Comparison of ENCODE assay signal across 1 cellular context in genomic region chr10:80408198-80409085, GRCh38.
A peak's percentile ranks its signal among the peaks of the same experiment; 100 is the strongest.
TF ChIP-seq lines count a peak whose summit lies in the region.

Gene PRXL2A (plus strand): TSS chr10:80408551. CDS start chr10:80420468, 11,917 bp downstream.

TF ChIP-seq in HepG2, 621 proteins besides CTCF, POLR2A, EP300 and RAD21 (continued from another document and continues in another):
- TF ChIP-seq, protein P1, sequence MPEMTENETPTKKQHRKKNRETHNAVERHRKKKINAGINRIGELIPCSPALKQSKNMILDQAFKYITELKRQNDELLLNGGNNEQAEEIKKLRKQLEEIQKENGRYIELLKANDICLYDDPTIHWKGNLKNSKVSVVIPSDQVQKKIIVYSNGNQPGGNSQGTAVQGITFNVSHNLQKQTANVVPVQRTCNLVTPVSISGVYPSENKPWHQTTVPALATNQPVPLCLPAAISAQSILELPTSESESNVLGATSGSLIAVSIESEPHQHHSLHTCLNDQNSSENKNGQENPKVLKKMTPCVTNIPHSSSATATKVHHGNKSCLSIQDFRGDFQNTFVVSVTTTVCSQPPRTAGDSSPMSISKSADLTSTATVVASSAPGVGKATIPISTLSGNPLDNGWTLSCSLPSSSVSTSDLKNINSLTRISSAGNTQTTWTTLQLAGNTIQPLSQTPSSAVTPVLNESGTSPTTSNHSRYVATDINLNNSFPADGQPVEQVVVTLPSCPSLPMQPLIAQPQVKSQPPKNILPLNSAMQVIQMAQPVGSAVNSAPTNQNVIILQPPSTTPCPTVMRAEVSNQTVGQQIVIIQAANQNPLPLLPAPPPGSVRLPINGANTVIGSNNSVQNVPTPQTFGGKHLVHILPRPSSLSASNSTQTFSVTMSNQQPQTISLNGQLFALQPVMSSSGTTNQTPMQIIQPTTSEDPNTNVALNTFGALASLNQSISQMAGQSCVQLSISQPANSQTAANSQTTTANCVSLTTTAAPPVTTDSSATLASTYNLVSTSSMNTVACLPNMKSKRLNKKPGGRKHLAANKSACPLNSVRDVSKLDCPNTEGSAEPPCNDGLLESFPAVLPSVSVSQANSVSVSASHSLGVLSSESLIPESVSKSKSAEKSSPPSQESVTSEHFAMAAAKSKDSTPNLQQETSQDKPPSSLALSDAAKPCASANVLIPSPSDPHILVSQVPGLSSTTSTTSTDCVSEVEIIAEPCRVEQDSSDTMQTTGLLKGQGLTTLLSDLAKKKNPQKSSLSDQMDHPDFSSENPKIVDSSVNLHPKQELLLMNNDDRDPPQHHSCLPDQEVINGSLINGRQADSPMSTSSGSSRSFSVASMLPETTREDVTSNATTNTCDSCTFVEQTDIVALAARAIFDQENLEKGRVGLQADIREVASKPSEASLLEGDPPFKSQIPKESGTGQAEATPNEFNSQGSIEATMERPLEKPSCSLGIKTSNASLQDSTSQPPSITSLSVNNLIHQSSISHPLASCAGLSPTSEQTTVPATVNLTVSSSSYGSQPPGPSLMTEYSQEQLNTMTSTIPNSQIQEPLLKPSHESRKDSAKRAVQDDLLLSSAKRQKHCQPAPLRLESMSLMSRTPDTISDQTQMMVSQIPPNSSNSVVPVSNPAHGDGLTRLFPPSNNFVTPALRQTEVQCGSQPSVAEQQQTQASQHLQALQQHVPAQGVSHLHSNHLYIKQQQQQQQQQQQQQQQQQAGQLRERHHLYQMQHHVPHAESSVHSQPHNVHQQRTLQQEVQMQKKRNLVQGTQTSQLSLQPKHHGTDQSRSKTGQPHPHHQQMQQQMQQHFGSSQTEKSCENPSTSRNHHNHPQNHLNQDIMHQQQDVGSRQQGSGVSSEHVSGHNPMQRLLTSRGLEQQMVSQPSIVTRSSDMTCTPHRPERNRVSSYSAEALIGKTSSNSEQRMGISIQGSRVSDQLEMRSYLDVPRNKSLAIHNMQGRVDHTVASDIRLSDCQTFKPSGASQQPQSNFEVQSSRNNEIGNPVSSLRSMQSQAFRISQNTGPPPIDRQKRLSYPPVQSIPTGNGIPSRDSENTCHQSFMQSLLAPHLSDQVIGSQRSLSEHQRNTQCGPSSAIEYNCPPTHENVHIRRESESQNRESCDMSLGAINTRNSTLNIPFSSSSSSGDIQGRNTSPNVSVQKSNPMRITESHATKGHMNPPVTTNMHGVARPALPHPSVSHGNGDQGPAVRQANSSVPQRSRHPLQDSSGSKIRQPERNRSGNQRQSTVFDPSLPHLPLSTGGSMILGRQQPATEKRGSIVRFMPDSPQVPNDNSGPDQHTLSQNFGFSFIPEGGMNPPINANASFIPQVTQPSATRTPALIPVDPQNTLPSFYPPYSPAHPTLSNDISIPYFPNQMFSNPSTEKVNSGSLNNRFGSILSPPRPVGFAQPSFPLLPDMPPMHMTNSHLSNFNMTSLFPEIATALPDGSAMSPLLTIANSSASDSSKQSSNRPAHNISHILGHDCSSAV (CRISPR knock-in tag; IDR thresholded peaks at IDR 0.05; ENCODE audit: borderline replicate concordance), result peak; percentile 58; the same call in 1 of the 2 replicates
- TF ChIP-seq SP1 (IDR thresholded peaks at IDR 0.05), result no peak
- TF ChIP-seq SP1 (CRISPR knock-in tag; IDR thresholded peaks at IDR 0.05), result peak; percentile 76
- TF ChIP-seq ZNF547 (CRISPR knock-in tag; IDR thresholded peaks at IDR 0.05), result no peak
- no peak for TF ChIP-seq SMC3 (IDR thresholded peaks at IDR 0.05; ENCODE audit: low read length)
- no peak for TF ChIP-seq FOXA1 (IDR thresholded peaks at IDR 0.05)
- TF ChIP-seq FOXA1 (CRISPR knock-in tag; IDR thresholded peaks at IDR 0.05), result no peak
- TF ChIP-seq NFKBIZ (CRISPR knock-in tag; IDR thresholded peaks at IDR 0.05), result no peak
- TF ChIP-seq ZNF879 (CRISPR knock-in tag; IDR thresholded peaks at IDR 0.05), result no peak; the same call in 1 of the 2 replicates
- TF ChIP-seq, protein P2, sequence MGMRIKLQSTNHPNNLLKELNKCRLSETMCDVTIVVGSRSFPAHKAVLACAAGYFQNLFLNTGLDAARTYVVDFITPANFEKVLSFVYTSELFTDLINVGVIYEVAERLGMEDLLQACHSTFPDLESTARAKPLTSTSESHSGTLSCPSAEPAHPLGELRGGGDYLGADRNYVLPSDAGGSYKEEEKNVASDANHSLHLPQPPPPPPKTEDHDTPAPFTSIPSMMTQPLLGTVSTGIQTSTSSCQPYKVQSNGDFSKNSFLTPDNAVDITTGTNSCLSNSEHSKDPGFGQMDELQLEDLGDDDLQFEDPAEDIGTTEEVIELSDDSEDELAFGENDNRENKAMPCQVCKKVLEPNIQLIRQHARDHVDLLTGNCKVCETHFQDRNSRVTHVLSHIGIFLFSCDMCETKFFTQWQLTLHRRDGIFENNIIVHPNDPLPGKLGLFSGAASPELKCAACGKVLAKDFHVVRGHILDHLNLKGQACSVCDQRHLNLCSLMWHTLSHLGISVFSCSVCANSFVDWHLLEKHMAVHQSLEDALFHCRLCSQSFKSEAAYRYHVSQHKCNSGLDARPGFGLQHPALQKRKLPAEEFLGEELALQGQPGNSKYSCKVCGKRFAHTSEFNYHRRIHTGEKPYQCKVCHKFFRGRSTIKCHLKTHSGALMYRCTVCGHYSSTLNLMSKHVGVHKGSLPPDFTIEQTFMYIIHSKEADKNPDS (CRISPR knock-in tag; IDR thresholded peaks at IDR 0.05), result peak; percentile 76; the same call in 1 of the 2 replicates
- TF ChIP-seq NR2F2 (IDR thresholded peaks at IDR 0.05; ENCODE audit: borderline replicate concordance, low read depth), result no peak
- peak; percentile 44; the same call in 1 of the 2 replicates for TF ChIP-seq ZNF230 (CRISPR knock-in tag; IDR thresholded peaks at IDR 0.05)
- peak; percentile 68; the same call in 1 of the 2 replicates for TF ChIP-seq ZBTB7A (CRISPR knock-in tag; IDR thresholded peaks at IDR 0.05)
- 0 out of 2 replicates have a peak, but pooled peaks have one; percentile 3 for TF ChIP-seq ZNF367 (CRISPR knock-in tag; IDR thresholded peaks at IDR 0.05; ENCODE audit: borderline replicate concordance)
- TF ChIP-seq ZNF850 (CRISPR knock-in tag; conservative IDR thresholded peaks at IDR 0.05), result 0 out of 2 replicates have a peak, but pooled peaks have one; percentile 77
- peak; percentile 81; the same call in 1 of the 2 replicates for TF ChIP-seq REPIN1 (CRISPR knock-in tag; IDR thresholded peaks at IDR 0.05; ENCODE audit: borderline replicate concordance, low read depth)
- no peak for TF ChIP-seq ZNF10 (CRISPR knock-in tag; IDR thresholded peaks at IDR 0.05; ENCODE audit: borderline replicate concordance, low read depth)
- TF ChIP-seq ZNF350 (CRISPR knock-in tag; IDR thresholded peaks at IDR 0.05; ENCODE audit: borderline replicate concordance, low read depth), result peak; percentile 39; the same call in 1 of the 2 replicates
- TF ChIP-seq HMG20B (CRISPR knock-in tag; conservative IDR thresholded peaks at IDR 0.05), result no peak
- TF ChIP-seq NONO (IDR thresholded peaks at IDR 0.05), result no peak
- TF ChIP-seq NONO (CRISPR knock-in tag; conservative IDR thresholded peaks at IDR 0.05), result peak; percentile 88
- TF ChIP-seq NAIF1 (CRISPR knock-in tag; IDR thresholded peaks at IDR 0.05; ENCODE audit: borderline replicate concordance), result peak; percentile 81; the same call in 1 of the 2 replicates
- peak; percentile 68; the same call in 1 of the 2 replicates for TF ChIP-seq TMF1 (CRISPR knock-in tag; IDR thresholded peaks at IDR 0.05; ENCODE audit: low read depth)
- peak; percentile 92 for TF ChIP-seq PHF8 (CRISPR knock-in tag; IDR thresholded peaks at IDR 0.05)
- peak; percentile 77 for TF ChIP-seq MAX (IDR thresholded peaks at IDR 0.05)
- no peak for TF ChIP-seq ZNF317 (CRISPR knock-in tag; IDR thresholded peaks at IDR 0.05)
- TF ChIP-seq AHDC1 (CRISPR knock-in tag; IDR thresholded peaks at IDR 0.05; ENCODE audit: borderline replicate concordance), result peak; percentile 41; the same call in 1 of the 2 replicates
- 0 out of 2 replicates have a peak, but pooled peaks have one; percentile 60 for TF ChIP-seq HNRNPL (IDR thresholded peaks at IDR 0.05; ENCODE audit: low read depth, low read length)
- TF ChIP-seq BCLAF1 (IDR thresholded peaks at IDR 0.05), result no peak
- TF ChIP-seq SOX6 (IDR thresholded peaks at IDR 0.05), result no peak
- peak; percentile 60 for TF ChIP-seq SOX6 (CRISPR knock-in tag; IDR thresholded peaks at IDR 0.05)
- TF ChIP-seq SALL1 (CRISPR knock-in tag; IDR thresholded peaks at IDR 0.05), result peak; percentile 82
- peak; percentile 24; the same call in 1 of the 2 replicates for TF ChIP-seq E2F2 (CRISPR knock-in tag; IDR thresholded peaks at IDR 0.05; ENCODE audit: borderline replicate concordance)
- TF ChIP-seq MBNL3 (CRISPR knock-in tag; conservative IDR thresholded peaks at IDR 0.05), result no peak
- TF ChIP-seq ZBTB34 (CRISPR knock-in tag; IDR thresholded peaks at IDR 0.05), result no peak
- TF ChIP-seq ZNF660 (CRISPR knock-in tag; IDR thresholded peaks at IDR 0.05; ENCODE audit: borderline replicate concordance, low read depth), result no peak
- TF ChIP-seq HOXA3 (CRISPR knock-in tag; IDR thresholded peaks at IDR 0.05), result peak; percentile 71
- no peak for TF ChIP-seq ZNF432 (CRISPR knock-in tag; IDR thresholded peaks at IDR 0.05; ENCODE audit: borderline replicate concordance)
- peak; percentile 83 for TF ChIP-seq MAZ (IDR thresholded peaks at IDR 0.05; ENCODE audit: borderline replicate concordance, low read depth, low read length)
- TF ChIP-seq MAZ (CRISPR knock-in tag; IDR thresholded peaks at IDR 0.05; ENCODE audit: low read depth), result peak; percentile 79
